In the genomic region with DNA sequence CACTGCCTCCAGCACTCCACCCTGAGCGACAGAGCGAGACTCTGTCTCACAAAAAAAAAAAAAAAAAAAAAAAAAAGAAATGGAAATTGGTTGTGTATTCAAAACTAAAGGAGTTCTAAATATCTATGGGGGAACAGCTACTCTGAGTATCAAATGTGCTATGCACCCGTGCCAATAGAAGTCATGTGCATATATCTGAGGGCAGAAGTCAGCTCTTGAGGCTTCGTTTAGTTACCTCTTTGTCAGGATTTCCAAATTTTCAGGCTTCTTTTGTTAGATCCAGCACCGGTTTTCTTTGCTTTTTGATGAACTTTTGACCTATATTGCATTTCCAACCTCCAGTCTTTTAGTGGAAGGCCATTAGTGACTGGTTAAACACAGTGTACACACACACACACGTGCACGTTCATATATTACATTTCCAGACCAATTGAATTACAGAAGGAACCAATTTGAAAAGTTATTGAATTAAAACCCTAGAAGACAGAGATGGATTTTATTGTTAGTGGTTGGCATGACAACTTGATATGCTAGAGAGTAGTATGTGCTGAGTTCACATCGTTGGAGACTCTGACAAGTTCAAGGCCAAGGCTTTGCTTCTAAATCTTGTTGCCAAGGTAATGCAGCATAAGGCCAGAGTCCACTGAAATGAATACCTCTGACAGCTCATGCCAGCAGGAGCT, we compare ENCODE assay signal across 18 cellular contexts. TPM values are rescaled to one million over a fixed set of nuclear protein-coding genes. Genes with fewer than 3 reads are reported as not detected.
DNase-seq lines count a peak whose midpoint lies in the region; ATAC-seq and TF ChIP-seq lines count a peak whose summit lies in the region.
"Had no signal": no experiment of that assay in that cellular context is flagged by ENCODE, and none has a peak within 500 bp of the region (broad histone marks: within the 10 kb centered on the region; RNA-seq: fewer than 3 reads in every experiment).

No MANE protein-coding gene starts in this region.

- intact Hi-C loops in CD4-positive, alpha-beta memory T cell (cut with micrococcal nuclease): no loop called here

- H3K9me2 ChIP-seq in SK-N-SH: no peaks in the 10 kb centered on the region

- no peak overlapping the region for H3K4me3 Mint-ChIP-seq in HFFc6
- H3K4me3 Mint-ChIP-seq in CD4-positive, alpha-beta memory T cell: no peak overlapping the region
- H3K4me3 Mint-ChIP-seq: IgD-negative memory B cell; T-helper 2 cell treated with Interferon-gamma antibody and Interleukin-4, amounts not matched to agents 5 μg/mL and 100 μg/mL, for 36 hours had no signal

- H4K20me1 ChIP-seq in SK-N-SH (ENCODE audit: insufficient read depth): no peaks in the 10 kb centered on the region

- no peaks in the 10 kb centered on the region for H3K79me2 ChIP-seq in SK-N-SH (ENCODE audit: insufficient read depth)
- no peaks in the 10 kb centered on the region for H3K79me2 ChIP-seq in parathyroid adenoma

- H3K27me3 Mint-ChIP-seq in HFFc6 (ENCODE audit: insufficient read depth): no peaks in the 10 kb centered on the region
- peaks cover 0 to 3% of the 10 kb centered on the region in 2 donors for H3K27me3 Mint-ChIP-seq in CD4-positive, alpha-beta memory T cell

- H3K27ac ChIP-seq in SK-N-SH (ENCODE audit: low read depth in 2 of 2, low read length in 1 of 2) (peak overlapping the region; percentile 79 to 93), parathyroid adenoma (peak overlapping the region; percentile 68)
- no peak overlapping the region for H3K27ac ChIP-seq in CD4-positive, alpha-beta memory T cell (ENCODE audit: low read depth, low read length)
- H3K27ac ChIP-seq: ascending aorta had no signal

- H3K9ac ChIP-seq in SK-N-SH (no peak overlapping the region), parathyroid adenoma (no peak overlapping the region)

- H3K4me3 ChIP-seq in SK-N-SH (ENCODE audit: low read depth in 2 of 2, low read length in 1 of 2) (no peak overlapping the region), fibroblast of pulmonary artery (replicated peaks; ENCODE audit: low read depth, low read length) (no peak overlapping the region), parathyroid adenoma (ENCODE audit: low read depth, low read length) (no peak overlapping the region)
- H3K4me3 ChIP-seq in CD4-positive, alpha-beta memory T cell (ENCODE audit: low read length in 2 of 2): no peak overlapping the region
- H3K4me3 ChIP-seq: ascending aorta had no signal

- CTCF ChIA-PET in SK-N-SH (lab: Yijun Ruan, JAX): interaction anchor here (1.0 to 2.3 kb wide), 6 partner anchors 13 to 172 kb away, joined by 3 to 8 read pairs (median 4); no protein-coding TSS in a partner anchor
- CTCF ChIA-PET in CD4-positive, alpha-beta memory T cell (lab: Charles Lee; ENCODE audit: partially characterized antibody): interaction anchor here (0.6 to 4.6 kb wide), 6 partner anchors 26 to 295 kb away, joined by 3 to 18 read pairs (median 4); no protein-coding TSS in a partner anchor

- peak; percentile 49 for DNase-seq in HFFc6
- DNase-seq in SK-N-SH: peak; percentile 54
- peak; percentile 51 for DNase-seq in fibroblast of pulmonary artery (ENCODE audit: low read depth)
- no peak for DNase-seq in CD4-positive, alpha-beta memory T cell
- DNase-seq in D341Med (ENCODE audit: low spot score): no peak
- no peak for DNase-seq in NCI-H524 treated with DMSO at 0.1 percent for 48 hours (lab: John Stamatoyannopoulos, UW)
- DNase-seq: activated CD4-positive, alpha-beta T cell treated with anti-CD3 and anti-CD28 coated beads for 1 hour; activated gamma-delta T cell; cortex of kidney; DMS153; erythroblast; NCI-H510A treated with DMSO at 0.1 percent for 48 hours; SIG-M5 had no signal

- H3K36me3 Mint-ChIP-seq in HFFc6 (ENCODE audit: low read depth): no peaks in the 10 kb centered on the region
- H3K36me3 Mint-ChIP-seq in CD4-positive, alpha-beta memory T cell: no peaks in the 10 kb centered on the region
- H3K36me3 Mint-ChIP-seq: IgD-negative memory B cell had no signal

- H2AFZ ChIP-seq in SK-N-SH (ENCODE audit: low read depth): 0 out of 2 replicates have a peak overlapping the region, but pooled peaks have one; percentile 8
- peak overlapping the region; percentile 45 for H2AFZ ChIP-seq in parathyroid adenoma

- H3K36me3 ChIP-seq in SK-N-SH (replicated peaks in 1 of 2; ENCODE audit: control insufficient read depth in 1 of 2, insufficient read depth in 2 of 2, low read length in 1 of 2) (no peaks in the 10 kb centered on the region), parathyroid adenoma (ENCODE audit: control insufficient read depth, insufficient read depth, low read length) (no peaks in the 10 kb centered on the region)
- H3K36me3 ChIP-seq in CD4-positive, alpha-beta memory T cell (ENCODE audit: insufficient read depth, low read length): no peaks in the 10 kb centered on the region
- H3K36me3 ChIP-seq: ascending aorta had no signal

- no peaks in the 10 kb centered on the region for H3K9me3 Mint-ChIP-seq in HFFc6
- H3K9me3 Mint-ChIP-seq in CD4-positive, alpha-beta memory T cell: no peaks in the 10 kb centered on the region
- H3K9me3 Mint-ChIP-seq: IgD-negative memory B cell; T-helper 2 cell treated with Interferon-gamma antibody and Interleukin-4, amounts not matched to agents 5 μg/mL and 100 μg/mL, for 36 hours had no signal

- no peak overlapping the region for H3K27ac Mint-ChIP-seq in HFFc6
- peak overlapping the region in 1 of 7 donors; percentile 59 for H3K27ac Mint-ChIP-seq in CD4-positive, alpha-beta memory T cell
- H3K27ac Mint-ChIP-seq: IgD-negative memory B cell; T-helper 2 cell treated with Interferon-gamma antibody and Interleukin-4, amounts not matched to agents 5 μg/mL and 100 μg/mL, for 36 hours had no signal

- H3K4me2 ChIP-seq in SK-N-SH: 0 out of 2 replicates have a peak overlapping the region, but pooled peaks have one; percentile 31
- H3K4me2 ChIP-seq in parathyroid adenoma (ENCODE audit: low read length): no peak overlapping the region

- H3K4me1 Mint-ChIP-seq in HFFc6 (ENCODE audit: low read depth): peaks cover 52% of the 10 kb centered on the region
- H3K4me1 Mint-ChIP-seq in CD4-positive, alpha-beta memory T cell: peaks cover 0 to 5% (median under 1%) of the 10 kb centered on the region in 4 donors

- TF ChIP-seq EP300 in SK-N-SH (IDR thresholded peaks at IDR 0.05; ENCODE audit: borderline replicate concordance in 1 of 2, low read depth in 1 of 2, low read length in 1 of 2): peak in 1 of 2 experiments; percentile 95; a peak in 2 of 4 replicates

- H3K4me1 ChIP-seq in SK-N-SH (ENCODE audit: control insufficient read depth in 1 of 2, insufficient read depth in 2 of 2, low read depth in 1 of 2, low read length in 1 of 2) (peaks cover 11 to 55% of the 10 kb centered on the region in 2 experiments), parathyroid adenoma (peaks cover 6% of the 10 kb centered on the region)
- H3K4me1 ChIP-seq in CD4-positive, alpha-beta memory T cell (ENCODE audit: insufficient read depth, low read length): no peaks in the 10 kb centered on the region

- TF ChIP-seq RAD21 in SK-N-SH (IDR thresholded peaks at IDR 0.05; ENCODE audit: low read length): no peak; the same call in 1 of the 2 replicates

- POLR2A ChIA-PET in SK-N-SH (lab: Yijun Ruan, JAX): interaction anchor here (1.2 kb wide), 1 partner anchor 32 kb away, joined by 4 read pairs; no protein-coding TSS in a partner anchor
- POLR2A ChIA-PET in CD4-positive, alpha-beta memory T cell (lab: Charles Lee; ENCODE audit: partially characterized antibody): no interaction called here

- TF ChIP-seq CTCF in HFFc6 (IDR thresholded peaks at IDR 0.05) (no peak), SK-N-SH (IDR thresholded peaks at IDR 0.05) (no peak), fibroblast of pulmonary artery (IDR thresholded peaks at IDR 0.05; ENCODE audit: low read length, missing control alignments) (no peak), parathyroid adenoma (IDR thresholded peaks at IDR 0.05) (no peak)

- no peak for ATAC-seq in HG03135 (IDR thresholded peaks at IDR 0.05; ENCODE audit: unreplicated experiment)

- peaks cover 14% of the 10 kb centered on the region for H3F3A ChIP-seq in SK-N-SH (replicated peaks; ENCODE audit: insufficient read depth)

- WGBS in SK-N-SH (ENCODE audit: low lambda C conversion rate): 40% methylated on average over 8 of the region's 8 CpGs

- no peaks in the 10 kb centered on the region for H3K9me3 ChIP-seq in SK-N-SH
- H3K9me3 ChIP-seq in parathyroid adenoma (ENCODE audit: control insufficient read depth, low read length): no peaks in the 10 kb centered on the region
- no peaks in the 10 kb centered on the region for H3K9me3 ChIP-seq in CD4-positive, alpha-beta memory T cell (ENCODE audit: control insufficient read depth in 1 of 2, low read length in 2 of 2)
- H3K9me3 ChIP-seq: ascending aorta had no signal

- H3K27me3 ChIP-seq in SK-N-SH (ENCODE audit: insufficient read depth): no peaks in the 10 kb centered on the region
- no peaks in the 10 kb centered on the region for H3K27me3 ChIP-seq in parathyroid adenoma (ENCODE audit: control insufficient read depth, insufficient read depth, low read length)
- no peaks in the 10 kb centered on the region for H3K27me3 ChIP-seq in CD4-positive, alpha-beta memory T cell (ENCODE audit: insufficient read depth, low read length)
- H3K27me3 ChIP-seq: ascending aorta had no signal

RNA-seq across cellular contexts. Expression of a gene that starts 33.1 kb away (rescaled TPM):
- total RNA-seq in HFFc6 (2021; fragmentation: NEBNext Ultra II Directional; extraction: Animal tissue kit (Norgen Biotek cat#: 25700)): 10 to 100 TPM; 46.4 to 57.4 (median 51.5) TPM
- 27.6 and 144 TPM in 2 replicates for polyA plus RNA-seq in SK-N-SH (2012; rRNA removed)
- 39.2 and 59.7 TPM in 2 replicates for polyA plus RNA-seq in SK-N-SH (2012; cell fraction: cytosol; rRNA removed)
- polyA plus RNA-seq in SK-N-SH (2012; cell fraction: nucleus; rRNA removed): 26.9 and 74.1 TPM in 2 replicates
- total RNA-seq in CD4-positive, alpha-beta memory T cell: 100 to 1,000 TPM; 365 to 374 TPM
- 100 to 1,000 TPM; 525 to 613 TPM for polyA plus RNA-seq in CD4-positive, alpha-beta memory T cell

RNA-seq across cellular contexts. Expression of a gene that starts 51.3 kb away (rescaled TPM):
- total RNA-seq in HFFc6 (2021; fragmentation: NEBNext Ultra II Directional; extraction: Animal tissue kit (Norgen Biotek cat#: 25700)): 10 to 100 TPM; 54.1 to 62.7 (median 58.9) TPM
- 167 and 190 TPM in 2 replicates for polyA plus RNA-seq in SK-N-SH (2012; rRNA removed)
- 122 and 146 TPM in 2 replicates for polyA plus RNA-seq in SK-N-SH (2012; cell fraction: cytosol; rRNA removed)
- polyA plus RNA-seq in SK-N-SH (2012; cell fraction: nucleus; rRNA removed): 264 and 305 TPM in 2 replicates
- 10 to 100 TPM; 59.0 to 63.3 TPM for total RNA-seq in CD4-positive, alpha-beta memory T cell
- 10 to 100 TPM; 24.7 to 40.0 TPM for polyA plus RNA-seq in CD4-positive, alpha-beta memory T cell

Comparison
In these comparisons a context has a peak if more than half of its experiments do, and no peak if none do; other contexts are left out.
1. DNase-seq: peak in HFFc6 (single experiment), SK-N-SH (single experiment) and fibroblast of pulmonary artery (single experiment); none in CD4-positive, alpha-beta memory T cell (0 of 5), D341Med (single experiment) and NCI-H524 treated with DMSO at 0.1 percent for 48 hours (single experiment).
2. RNA of a gene that starts 33.1 kb away (total RNA-seq): 365 to 374 TPM in CD4-positive, alpha-beta memory T cell; 46.4 to 57.4 TPM in HFFc6; every median in the first group is over 4 times any median in the second.